In the genomic region with DNA sequence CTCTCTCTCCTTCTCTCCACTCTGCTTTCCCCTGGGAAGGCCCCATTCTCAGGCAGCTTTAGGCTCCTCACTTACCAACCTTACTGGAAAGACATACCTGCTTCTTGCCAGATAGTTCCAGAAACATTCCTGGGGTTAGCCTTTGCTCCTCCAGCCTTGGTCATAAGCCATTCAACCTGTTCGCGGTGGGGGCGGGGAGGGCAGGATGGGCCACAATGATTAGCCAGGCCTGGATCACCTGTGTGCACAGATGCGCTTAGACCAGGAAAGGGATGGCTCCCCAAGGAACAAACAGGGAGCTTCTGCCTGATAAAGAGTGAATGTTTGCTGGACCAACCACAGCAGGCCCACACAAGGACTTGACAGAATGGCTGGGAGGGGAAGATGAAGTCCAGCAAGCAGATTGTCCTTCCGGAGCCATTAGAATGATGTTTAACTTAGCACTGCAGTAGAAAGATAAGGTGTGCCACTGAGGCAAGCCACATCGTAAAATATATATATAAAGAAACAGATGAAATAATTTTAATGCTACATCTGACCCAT, we compare ENCODE assay signal across 20 cellular contexts. TPM values are rescaled to one million over a fixed set of nuclear protein-coding genes. Genes with fewer than 3 reads are reported as not detected.
A peak's percentile ranks its signal among the peaks of the same experiment; 100 is the strongest.
DNase-seq lines count a peak whose midpoint lies in the region; ATAC-seq, FAIRE-seq and TF ChIP-seq lines count a peak whose summit lies in the region.
"Had no signal": no experiment of that assay in that cellular context is flagged by ENCODE, and none has a peak within 500 bp of the region (broad histone marks: within the 10 kb centered on the region; RNA-seq: fewer than 3 reads in every experiment).

No MANE protein-coding gene starts in this region.

- TF ChIP-seq CTCF in Caco-2 (IDR thresholded peaks at IDR 0.05; ENCODE audit: insufficient read depth in 1 of 2, low read depth in 1 of 2, low read length in 1 of 2, severe bottlenecking in 1 of 2, unreplicated experiment in 1 of 2) (no peak), WTC11 (IDR thresholded peaks at IDR 0.05) (no peak), kidney (IDR thresholded peaks at IDR 0.05; ENCODE audit: borderline replicate concordance, extremely low read depth, insufficient read depth) (no peak), D721Med (IDR thresholded peaks at IDR 0.05; ENCODE audit: insufficient read depth, missing control alignments) (no peak)

- no TSS peak for BruUV-seq in Caco-2 (replicated peaks; lab: Mats Ljungman, UMichigan)

- CTCF ChIA-PET in Caco-2 (lab: Charles Lee) (no interaction called here), WTC11 (lab: Charles Lee) (no interaction called here)

- H3K36me3 Mint-ChIP-seq in Caco-2 (ENCODE audit: insufficient read depth, unreplicated experiment) (peaks cover 30% of the 10 kb centered on the region), WTC11 (peaks cover 27% of the 10 kb centered on the region)
- peaks cover 38% of the 10 kb centered on the region for H3K36me3 Mint-ChIP-seq in activated T-helper 2 cell treated with anti-CD3 and anti-CD28 coated beads, Interferon-gamma antibody, Interleukin-2, Interleukin-4, amounts not matched to agents 10 μg/mL and 5 μg/mL and 100 μg/mL, durations not matched to agents 14 hours and 24 hours and 36 hours (ENCODE audit: low read depth)

- H3K27ac ChIP-seq in kidney (ENCODE audit: low read depth in 2 of 2, low read length in 2 of 2) (peak overlapping the region; percentile 47 to 63), mesendoderm (ENCODE audit: low read depth, low read length) (peak overlapping the region; percentile 17)
- H3K27ac ChIP-seq: BLaER1 treated with 17β-estradiol and CSF1 and Interleukin-3, amounts not matched to agents 10 nM and 100 nM; GM23248; KMS-11 had no signal

- H3K9ac ChIP-seq in kidney (ENCODE audit: low read length in 2 of 2): no peak overlapping the region
- no peak overlapping the region for H3K9ac ChIP-seq in mesendoderm (ENCODE audit: low read length)
- H3K9ac ChIP-seq: BLaER1 treated with 17β-estradiol and CSF1 and Interleukin-3, amounts not matched to agents 10 nM and 100 nM; GM23248; KMS-11 had no signal

- H3K36me3 ChIP-seq in Caco-2 (ENCODE audit: control insufficient read depth, insufficient read depth, low read length): no peaks in the 10 kb centered on the region; the same call in 1 of the 2 replicates
- no peaks in the 10 kb centered on the region for H3K36me3 ChIP-seq in kidney (ENCODE audit: control insufficient read depth in 1 of 2, insufficient read depth in 2 of 2, low read length in 2 of 2)
- H3K36me3 ChIP-seq in mesendoderm (ENCODE audit: control insufficient read depth, insufficient read depth, low read length): no peaks in the 10 kb centered on the region

- H4K5ac ChIP-seq in mesendoderm (ENCODE audit: low read length): no peak overlapping the region

- no peak overlapping the region for H3K23ac ChIP-seq in mesendoderm (ENCODE audit: low read length)

- H3K27ac Mint-ChIP-seq in Caco-2 (ENCODE audit: unreplicated experiment) (no peak overlapping the region), WTC11 (0 out of 2 replicates have a peak overlapping the region, but pooled peaks have one; percentile 18)
- H3K27ac Mint-ChIP-seq in activated T-helper 2 cell treated with anti-CD3 and anti-CD28 coated beads, Interferon-gamma antibody, Interleukin-2, Interleukin-4, amounts not matched to agents 10 μg/mL and 5 μg/mL and 100 μg/mL, durations not matched to agents 14 hours and 24 hours and 36 hours: no peak overlapping the region
- H3K27ac Mint-ChIP-seq: B cell had no signal

- H3K79me2 ChIP-seq in mesendoderm (ENCODE audit: control insufficient read depth, insufficient read depth, low read length): peaks cover 31% of the 10 kb centered on the region

- H3K18ac ChIP-seq in mesendoderm (ENCODE audit: low read length): no peak overlapping the region

- peaks cover 8% of the 10 kb centered on the region for H3K4me1 ChIP-seq in Caco-2
- peaks cover 0 to 3% of the 10 kb centered on the region in 2 donors for H3K4me1 ChIP-seq in kidney (ENCODE audit: control insufficient read depth in 1 of 2, insufficient read depth in 1 of 2, low read depth in 1 of 2, low read length in 2 of 2)
- no peaks in the 10 kb centered on the region for H3K4me1 ChIP-seq in mesendoderm (ENCODE audit: control insufficient read depth, low read depth, low read length)

- H3K4me1 Mint-ChIP-seq in Caco-2 (ENCODE audit: low read depth, unreplicated experiment) (no peaks in the 10 kb centered on the region), WTC11 (no peaks in the 10 kb centered on the region)
- H3K4me1 Mint-ChIP-seq in activated T-helper 2 cell treated with anti-CD3 and anti-CD28 coated beads, Interferon-gamma antibody, Interleukin-2, Interleukin-4, amounts not matched to agents 10 μg/mL and 5 μg/mL and 100 μg/mL, durations not matched to agents 14 hours and 24 hours and 36 hours (ENCODE audit: low read depth): peaks cover 12% of the 10 kb centered on the region
- H3K4me1 Mint-ChIP-seq: B cell had no signal

- no peak overlapping the region for H3K56ac ChIP-seq in mesendoderm (ENCODE audit: low read length)

- no peak overlapping the region for H2BK5ac ChIP-seq in mesendoderm (ENCODE audit: low read length)

- WGBS in mesendoderm (ENCODE audit: extremely low coverage, insufficient coverage, low lambda C conversion rate): no CpG with 5 or more reads among the region's 6 CpGs

- H2BK15ac ChIP-seq in mesendoderm (replicated peaks; ENCODE audit: low read depth): no peak overlapping the region

- no peak overlapping the region for H2AK5ac ChIP-seq in mesendoderm (ENCODE audit: low read length)

- no peaks in the 10 kb centered on the region for H3K9me3 ChIP-seq in Caco-2
- H3K9me3 ChIP-seq in kidney (ENCODE audit: control insufficient read depth in 1 of 2, low read length in 2 of 2): no peaks in the 10 kb centered on the region
- H3K9me3 ChIP-seq: BLaER1 treated with 17β-estradiol and CSF1 and Interleukin-3, amounts not matched to agents 10 nM and 100 nM had no signal

- DNase-seq in Caco-2: peak; percentile 37 to 65
- no peak for DNase-seq in WTC11 (ENCODE audit: low spot score)
- DNase-seq in kidney: no peak
- no peak for DNase-seq in mesendoderm
- DNase-seq in activated T-helper 2 cell treated with anti-CD3 and anti-CD28 coated beads, Interferon-gamma antibody, Interleukin-2, Interleukin-4, amounts not matched to agents 10 μg/mL and 5 μg/mL and 100 μg/mL, durations not matched to agents 14 hours and 24 hours and 36 hours (ENCODE audit: low spot score): no peak
- DNase-seq in D721Med (ENCODE audit: insufficient read length, low spot score): no peak
- DNase-seq: CD8-positive, alpha-beta memory T cell; COR-L47; DMS153; DMS79; GDM1; GM23248; HCEC 1CT had no signal

- H3K27me3 Mint-ChIP-seq in Caco-2 (ENCODE audit: insufficient read depth, unreplicated experiment): no peaks in the 10 kb centered on the region
- H3K27me3 Mint-ChIP-seq in WTC11 (ENCODE audit: low read depth): no peaks in the 10 kb centered on the region
- H3K27me3 Mint-ChIP-seq in activated T-helper 2 cell treated with anti-CD3 and anti-CD28 coated beads, Interferon-gamma antibody, Interleukin-2, Interleukin-4, amounts not matched to agents 10 μg/mL and 5 μg/mL and 100 μg/mL, durations not matched to agents 14 hours and 24 hours and 36 hours (ENCODE audit: low read depth): no peaks in the 10 kb centered on the region
- H3K27me3 Mint-ChIP-seq: B cell; CD8-positive, alpha-beta memory T cell had no signal

- H4K8ac ChIP-seq in mesendoderm (ENCODE audit: low read depth, low read length): no peak overlapping the region

- H3K27me3 ChIP-seq in Caco-2 (replicated peaks; ENCODE audit: control insufficient read depth, insufficient read depth, low read length): no peaks in the 10 kb centered on the region
- no peaks in the 10 kb centered on the region for H3K27me3 ChIP-seq in mesendoderm (ENCODE audit: insufficient read depth, low read length, poor library complexity)
- H3K27me3 ChIP-seq: BLaER1 treated with 17β-estradiol and CSF1 and Interleukin-3, amounts not matched to agents 10 nM and 100 nM had no signal

- FAIRE-seq in kidney (lab: Jason Lieb, UNC) (no peak), D721Med (lab: Jason Lieb, UNC) (no peak)
- FAIRE-seq: GM12892, H54 had no signal

- H2BK120ac ChIP-seq in mesendoderm (ENCODE audit: low read depth, low read length): no peak overlapping the region

- H3K4me3 ChIP-seq in Caco-2 (ENCODE audit: low read depth, low read length): no peak overlapping the region
- H3K4me3 ChIP-seq in kidney (ENCODE audit: low read length in 2 of 2): no peak overlapping the region
- H3K4me3 ChIP-seq in mesendoderm (ENCODE audit: low read length): no peak overlapping the region
- H3K4me3 ChIP-seq: BLaER1 treated with 17β-estradiol and CSF1 and Interleukin-3, amounts not matched to agents 10 nM and 100 nM; GM23248 had no signal

- H3K4me2 ChIP-seq in mesendoderm (ENCODE audit: low read length): no peak overlapping the region
- H3K4me2 ChIP-seq: BLaER1 treated with 17β-estradiol and CSF1 and Interleukin-3, amounts not matched to agents 10 nM and 100 nM; KMS-11 had no signal

- H3K4me3 Mint-ChIP-seq in Caco-2 (ENCODE audit: unreplicated experiment) (no peak overlapping the region), WTC11 (no peak overlapping the region)
- H3K4me3 Mint-ChIP-seq in activated T-helper 2 cell treated with anti-CD3 and anti-CD28 coated beads, Interferon-gamma antibody, Interleukin-2, Interleukin-4, amounts not matched to agents 10 μg/mL and 5 μg/mL and 100 μg/mL, durations not matched to agents 14 hours and 24 hours and 36 hours (ENCODE audit: low read depth): no peak overlapping the region
- H3K4me3 Mint-ChIP-seq: B cell; CD8-positive, alpha-beta memory T cell had no signal

- peaks cover 32% of the 10 kb centered on the region for H3K79me1 ChIP-seq in mesendoderm (ENCODE audit: low read length)

- no peak overlapping the region for H3K4ac ChIP-seq in mesendoderm (ENCODE audit: low read depth, low read length)

- ATAC-seq in WTC11: no peak
- no peak for ATAC-seq in GM19467 (IDR thresholded peaks at IDR 0.05; ENCODE audit: unreplicated experiment)
- ATAC-seq in GM18520 (IDR thresholded peaks at IDR 0.05; ENCODE audit: unreplicated experiment): no peak

- intact Hi-C loops in Caco-2 (cut with micrococcal nuclease; ENCODE audit: unreplicated experiment): no loop called here
- intact Hi-C loops in kidney (cut with DNase I): no loop called here
- intact Hi-C loops in activated T-helper 2 cell treated with anti-CD3 and anti-CD28 coated beads, Interferon-gamma antibody, Interleukin-2, Interleukin-4, amounts not matched to agents 10 μg/mL and 5 μg/mL and 100 μg/mL, durations not matched to agents 14 hours and 24 hours and 36 hours (cut with micrococcal nuclease): no loop called here

- no peaks in the 10 kb centered on the region for H3K9me3 Mint-ChIP-seq in Caco-2 (ENCODE audit: unreplicated experiment)
- no peaks in the 10 kb centered on the region for H3K9me3 Mint-ChIP-seq in WTC11
- H3K9me3 Mint-ChIP-seq in activated T-helper 2 cell treated with anti-CD3 and anti-CD28 coated beads, Interferon-gamma antibody, Interleukin-2, Interleukin-4, amounts not matched to agents 10 μg/mL and 5 μg/mL and 100 μg/mL, durations not matched to agents 14 hours and 24 hours and 36 hours: no peaks in the 10 kb centered on the region
- H3K9me3 Mint-ChIP-seq: CD8-positive, alpha-beta memory T cell had no signal

- POLR2A ChIA-PET in Caco-2 (lab: Charles Lee) (no interaction called here), WTC11 (lab: Charles Lee) (no interaction called here)

RNA-seq across cellular contexts. Expression of a gene that starts 57.7 kb away (rescaled TPM):
- 18.7 and 18.8 TPM in 2 replicates for total RNA-seq in Caco-2 (2022)
- total RNA-seq in WTC11 (2021): 20.6 to 21.9 TPM (median 21.6 TPM) in 3 replicates
- total RNA-seq in kidney: 20.2 TPM
- 4.6 TPM for polyA plus RNA-seq in kidney (ENCODE audit: insufficient read depth, low read depth, low replicate concordance)
- polyA plus RNA-seq in mesendoderm (2013, experiment 1 of 2): 12.2 TPM
- 12.3 TPM for polyA plus RNA-seq in mesendoderm (2013, experiment 2 of 2)
- total RNA-seq in activated T-helper 2 cell treated with anti-CD3 and anti-CD28 coated beads, Interferon-gamma antibody, Interleukin-2, Interleukin-4, amounts not matched to agents 10 μg/mL and 5 μg/mL and 100 μg/mL, durations not matched to agents 14 hours and 24 hours and 36 hours: 30.5 and 31.2 TPM in 2 replicates

Comparison
In these comparisons a context has a peak if more than half of its experiments do, and no peak if none do; other contexts are left out.
1. DNase-seq: peak in Caco-2 (2 of 2); none in WTC11 (single experiment), kidney (single experiment), mesendoderm (single experiment), activated T-helper 2 cell treated with anti-CD3 and anti-CD28 coated beads, Interferon-gamma antibody, Interleukin-2, Interleukin-4, amounts not matched to agents 10 μg/mL and 5 μg/mL and 100 μg/mL, durations not matched to agents 14 hours and 24 hours and 36 hours (single experiment) and D721Med (single experiment).